In the genomic region with DNA sequence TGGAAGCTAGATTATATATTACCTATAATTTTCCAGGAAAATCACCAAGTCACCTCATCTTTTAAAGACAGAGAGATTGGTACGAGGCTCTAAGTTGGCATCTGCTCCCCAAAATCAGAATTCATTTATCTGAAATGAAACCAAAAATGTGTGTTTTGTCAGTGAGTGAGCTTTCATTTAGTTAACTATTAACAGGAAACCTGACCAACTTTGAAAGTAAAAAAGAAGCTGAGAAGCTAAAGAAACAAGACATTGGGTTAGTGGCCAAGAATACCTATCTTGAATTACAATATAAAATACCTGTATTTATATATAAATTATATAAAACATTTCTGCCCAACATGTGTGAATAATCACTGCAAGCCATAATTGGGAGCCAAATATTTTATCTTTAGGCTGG, we compare ENCODE assay signal across 18 cellular contexts. TPM values are rescaled to one million over a fixed set of nuclear protein-coding genes. Genes with fewer than 3 reads are reported as not detected.
DNase-seq lines count a peak whose midpoint lies in the region; ATAC-seq and TF ChIP-seq lines count a peak whose summit lies in the region.
"Had no signal": no experiment of that assay in that cellular context is flagged by ENCODE, and none has a peak within 500 bp of the region (broad histone marks: within the 10 kb centered on the region; RNA-seq: fewer than 3 reads in every experiment).

No MANE protein-coding gene starts in this region.

- peaks cover 34% of the 10 kb centered on the region for H3K36me3 ChIP-seq in DND-41 (ENCODE audit: insufficient read depth, low read length)
- H3K36me3 ChIP-seq in naive thymus-derived CD4-positive, alpha-beta T cell (ENCODE audit: control insufficient read depth in 2 of 3, insufficient read depth in 3 of 3, low read length in 3 of 3), result peaks cover 0 to 36% (median 0%) of the 10 kb centered on the region in 3 experiments
- H3K36me3 ChIP-seq: BE2C had no signal

- intact Hi-C loops in activated CD4-positive, alpha-beta T cell treated with anti-CD3 and anti-CD28 coated beads, Interleukin-2, amount 10 ng/mL, durations not matched to agents 24 days and 14 days (cut with micrococcal nuclease), result no loop called here
- intact Hi-C loops in activated CD4-positive, alpha-beta T cell treated with anti-CD3 and anti-CD28 coated beads for 36 hours (cut with DNase I, micrococcal nuclease), result loop anchor here in 1 of 2 experiments (5.0 kb wide), 1 partner anchor 1994 kb away; the partner anchor contains the start of gene VAPA
- intact Hi-C loops in naive thymus-derived CD4-positive, alpha-beta T cell (cut with micrococcal nuclease), result loop anchor here in 1 of 2 donors (5.0 to 10.0 kb wide), 3 partner anchors 469 to 1994 kb away; partner anchors contain the start of genes AFG3L2, PTPN2 and VAPA

- H4K20me1 ChIP-seq in DND-41 (ENCODE audit: insufficient read depth, low read length), result peaks cover 8% of the 10 kb centered on the region; the same call in 1 of the 2 replicates

- no peak overlapping the region for H3K27ac Mint-ChIP-seq in activated CD4-positive, alpha-beta T cell treated with anti-CD3 and anti-CD28 coated beads, Interleukin-2, amount 10 ng/mL, durations not matched to agents 24 days and 14 days
- H3K27ac Mint-ChIP-seq in activated CD4-positive, alpha-beta T cell treated with anti-CD3 and anti-CD28 coated beads for 36 hours, result no peak overlapping the region
- peak overlapping the region; percentile 20 for H3K27ac Mint-ChIP-seq in activated naive CD8-positive, alpha-beta T cell treated with anti-CD3 and anti-CD28 coated beads for 36 hours
- H3K27ac Mint-ChIP-seq in naive thymus-derived CD4-positive, alpha-beta T cell, result peak overlapping the region in 8 of 9 donors; percentile 32 to 60 (median 52)
- H3K27ac Mint-ChIP-seq: HFFc6 had no signal

- DNase-seq in activated CD4-positive, alpha-beta T cell treated with anti-CD3 and anti-CD28 coated beads, Interleukin-2, amount 10 ng/mL, durations not matched to agents 24 days and 14 days, result no peak
- no peak for DNase-seq in activated CD4-positive, alpha-beta T cell treated with anti-CD3 and anti-CD28 coated beads for 36 hours
- DNase-seq in DND-41 (no peak), NCI-H2227 treated with DMSO at 0.1 percent for 48 hours (lab: John Stamatoyannopoulos, UW) (no peak)
- DNase-seq in activated naive CD8-positive, alpha-beta T cell treated with anti-CD3 and anti-CD28 coated beads for 36 hours, result no peak
- no peak for DNase-seq in naive thymus-derived CD4-positive, alpha-beta T cell
- DNase-seq: activated gamma-delta T cell, BE2C, cerebellar nuclear complex, HFFc6, left cardiac atrium, NCI-H524, occipital lobe, upper lobe of right lung had no signal

- no peaks in the 10 kb centered on the region for H3K9me3 ChIP-seq in DND-41 (ENCODE audit: insufficient read depth, low read length, severe bottlenecking)
- no peaks in the 10 kb centered on the region for H3K9me3 ChIP-seq in naive thymus-derived CD4-positive, alpha-beta T cell (ENCODE audit: control insufficient read depth in 2 of 3, low read length in 3 of 3)
- H3K9me3 ChIP-seq: BE2C, right atrium auricular region, upper lobe of right lung had no signal

- H3K4me3 Mint-ChIP-seq in activated CD4-positive, alpha-beta T cell treated with anti-CD3 and anti-CD28 coated beads, Interleukin-2, amount 10 ng/mL, durations not matched to agents 24 days and 14 days, result peak overlapping the region; percentile 37
- H3K4me3 Mint-ChIP-seq in activated CD4-positive, alpha-beta T cell treated with anti-CD3 and anti-CD28 coated beads for 36 hours, result no peak overlapping the region
- no peak overlapping the region for H3K4me3 Mint-ChIP-seq in activated naive CD8-positive, alpha-beta T cell treated with anti-CD3 and anti-CD28 coated beads for 36 hours
- H3K4me3 Mint-ChIP-seq in naive thymus-derived CD4-positive, alpha-beta T cell, result peak overlapping the region in 7 of 10 donors; percentile 29 to 78 (median 45)
- H3K4me3 Mint-ChIP-seq: HFFc6 had no signal

- no peak overlapping the region for H3K4me3 ChIP-seq in DND-41 (ENCODE audit: low read depth in 1 of 2, low read length in 2 of 2)
- H3K4me3 ChIP-seq in naive thymus-derived CD4-positive, alpha-beta T cell (ENCODE audit: low read length), result no peak overlapping the region
- H3K4me3 ChIP-seq: right atrium auricular region, SK-N-MC, upper lobe of right lung had no signal

- H3K4me2 ChIP-seq in DND-41 (ENCODE audit: insufficient read depth, low read length), result peak overlapping the region; percentile 21; the same call in 1 of the 2 replicates

- H3K27me3 ChIP-seq in DND-41 (ENCODE audit: insufficient read depth, low read length, poor library complexity), result no peaks in the 10 kb centered on the region
- no peaks in the 10 kb centered on the region for H3K27me3 ChIP-seq in naive thymus-derived CD4-positive, alpha-beta T cell (ENCODE audit: control insufficient read depth in 2 of 2, insufficient read depth in 2 of 2, low read length in 2 of 2)
- H3K27me3 ChIP-seq: BE2C, right atrium auricular region, upper lobe of right lung had no signal

- CTCF ChIA-PET in activated CD4-positive, alpha-beta T cell treated with anti-CD3 and anti-CD28 coated beads for 36 hours (lab: Charles Lee), result interaction anchor here (0.6 to 1.4 kb wide), 3 partner anchors 69 to 132 kb away, joined by 3 to 5 read pairs (median 3); no protein-coding TSS in a partner anchor
- CTCF ChIA-PET in naive thymus-derived CD4-positive, alpha-beta T cell (lab: Charles Lee), result no interaction called here

- H3K79me2 ChIP-seq in DND-41 (ENCODE audit: insufficient read depth, low read length), result peaks cover 19% of the 10 kb centered on the region

- no peak overlapping the region for H2AFZ ChIP-seq in DND-41 (ENCODE audit: low read depth, low read length)

- no peaks in the 10 kb centered on the region for H3K9me3 Mint-ChIP-seq in activated CD4-positive, alpha-beta T cell treated with anti-CD3 and anti-CD28 coated beads, Interleukin-2, amount 10 ng/mL, durations not matched to agents 24 days and 14 days
- H3K9me3 Mint-ChIP-seq in activated CD4-positive, alpha-beta T cell treated with anti-CD3 and anti-CD28 coated beads for 36 hours (ENCODE audit: low read depth), result no peaks in the 10 kb centered on the region
- H3K9me3 Mint-ChIP-seq in activated naive CD8-positive, alpha-beta T cell treated with anti-CD3 and anti-CD28 coated beads for 36 hours, result no peaks in the 10 kb centered on the region
- no peaks in the 10 kb centered on the region for H3K9me3 Mint-ChIP-seq in naive thymus-derived CD4-positive, alpha-beta T cell
- H3K9me3 Mint-ChIP-seq: HFFc6 had no signal

- H3K4me1 Mint-ChIP-seq in activated CD4-positive, alpha-beta T cell treated with anti-CD3 and anti-CD28 coated beads, Interleukin-2, amount 10 ng/mL, durations not matched to agents 24 days and 14 days, result peaks cover 19% of the 10 kb centered on the region
- peaks cover 18% of the 10 kb centered on the region for H3K4me1 Mint-ChIP-seq in activated CD4-positive, alpha-beta T cell treated with anti-CD3 and anti-CD28 coated beads for 36 hours
- H3K4me1 Mint-ChIP-seq in activated naive CD8-positive, alpha-beta T cell treated with anti-CD3 and anti-CD28 coated beads for 36 hours, result peaks cover 22% of the 10 kb centered on the region
- peaks cover 10 to 37% (median 34%) of the 10 kb centered on the region in 7 donors for H3K4me1 Mint-ChIP-seq in naive thymus-derived CD4-positive, alpha-beta T cell

- peaks cover 20% of the 10 kb centered on the region for H3K4me1 ChIP-seq in DND-41 (ENCODE audit: insufficient read depth, low read length)
- H3K4me1 ChIP-seq in naive thymus-derived CD4-positive, alpha-beta T cell (ENCODE audit: control insufficient read depth in 2 of 2, insufficient read depth in 2 of 2, low read length in 2 of 2), result peaks cover 8 to 9% of the 10 kb centered on the region in 2 donors
- H3K4me1 ChIP-seq: BE2C had no signal

- ATAC-seq in activated CD4-positive, alpha-beta T cell treated with anti-CD3 and anti-CD28 coated beads for 36 hours, result no peak
- ATAC-seq in DND-41 (ENCODE audit: insufficient read depth, low read depth) (no peak), HG03045 (IDR thresholded peaks at IDR 0.05; ENCODE audit: unreplicated experiment) (no peak), HG03520 (IDR thresholded peaks at IDR 0.05; ENCODE audit: unreplicated experiment) (no peak)
- no peak for ATAC-seq in naive thymus-derived CD4-positive, alpha-beta T cell
- ATAC-seq: left cardiac atrium, upper lobe of right lung had no signal

- TF ChIP-seq CTCF in DND-41 (IDR thresholded peaks at IDR 0.05; ENCODE audit: borderline replicate concordance, extremely low read depth, low read length, poor library complexity, severe bottlenecking), result no peak

- no peaks in the 10 kb centered on the region for H3K27me3 Mint-ChIP-seq in activated CD4-positive, alpha-beta T cell treated with anti-CD3 and anti-CD28 coated beads, Interleukin-2, amount 10 ng/mL, durations not matched to agents 24 days and 14 days
- no peaks in the 10 kb centered on the region for H3K27me3 Mint-ChIP-seq in activated CD4-positive, alpha-beta T cell treated with anti-CD3 and anti-CD28 coated beads for 36 hours
- H3K27me3 Mint-ChIP-seq in activated naive CD8-positive, alpha-beta T cell treated with anti-CD3 and anti-CD28 coated beads for 36 hours, result no peaks in the 10 kb centered on the region
- no peaks in the 10 kb centered on the region for H3K27me3 Mint-ChIP-seq in naive thymus-derived CD4-positive, alpha-beta T cell

- H3K36me3 Mint-ChIP-seq in activated CD4-positive, alpha-beta T cell treated with anti-CD3 and anti-CD28 coated beads, Interleukin-2, amount 10 ng/mL, durations not matched to agents 24 days and 14 days (ENCODE audit: low read depth), result peaks cover 17% of the 10 kb centered on the region
- peaks cover 24% of the 10 kb centered on the region for H3K36me3 Mint-ChIP-seq in activated CD4-positive, alpha-beta T cell treated with anti-CD3 and anti-CD28 coated beads for 36 hours (ENCODE audit: low read depth)
- H3K36me3 Mint-ChIP-seq in activated naive CD8-positive, alpha-beta T cell treated with anti-CD3 and anti-CD28 coated beads for 36 hours, result peaks cover 15% of the 10 kb centered on the region
- H3K36me3 Mint-ChIP-seq in naive thymus-derived CD4-positive, alpha-beta T cell, result peaks cover 4 to 18% (median 11%) of the 10 kb centered on the region in 5 donors

- H3K9ac ChIP-seq in DND-41 (ENCODE audit: low read depth, low read length), result no peak overlapping the region

- no peak overlapping the region for H3K27ac ChIP-seq in DND-41 (ENCODE audit: low read length)
- no peak overlapping the region for H3K27ac ChIP-seq in naive thymus-derived CD4-positive, alpha-beta T cell (ENCODE audit: low read depth, low read length)
- H3K27ac ChIP-seq: right atrium auricular region, SK-N-MC, upper lobe of right lung had no signal

- POLR2A ChIA-PET in activated CD4-positive, alpha-beta T cell treated with anti-CD3 and anti-CD28 coated beads for 36 hours (lab: Charles Lee), result no interaction called here
- POLR2A ChIA-PET in naive thymus-derived CD4-positive, alpha-beta T cell (lab: Charles Lee), result interaction anchor here (0.7 to 4.1 kb wide), 3 partner anchors 9 to 471 kb away, joined by 3 to 36 read pairs (median 4); partner anchors contain the start of genes AFG3L2 and CHMP1B

RNA-seq across cellular contexts. Expression of gene MPPE1, which starts 1.9 kb away (rescaled TPM):
- 39.2 and 45.8 TPM in 2 replicates for total RNA-seq in activated CD4-positive, alpha-beta T cell treated with anti-CD3 and anti-CD28 coated beads, Interleukin-2, amount 10 ng/mL, durations not matched to agents 24 days and 14 days
- total RNA-seq in activated CD4-positive, alpha-beta T cell treated with anti-CD3 and anti-CD28 coated beads for 36 hours, result 10 to 100 TPM; 22.4 to 29.6 TPM
- total RNA-seq in activated naive CD8-positive, alpha-beta T cell treated with anti-CD3 and anti-CD28 coated beads for 36 hours, result 10 to 100 TPM; 25.3 to 27.1 TPM
- total RNA-seq in naive thymus-derived CD4-positive, alpha-beta T cell, result 10 to 100 TPM; 61.9 to 88.0 (median 86.2) TPM
- polyA plus RNA-seq in naive thymus-derived CD4-positive, alpha-beta T cell, result 10 to 100 TPM; 45.6 to 47.7 TPM

RNA-seq across cellular contexts. Expression of gene CHMP1B, which starts 55.0 kb away (rescaled TPM):
- total RNA-seq in activated CD4-positive, alpha-beta T cell treated with anti-CD3 and anti-CD28 coated beads, Interleukin-2, amount 10 ng/mL, durations not matched to agents 24 days and 14 days, result 22.7 and 24.4 TPM in 2 replicates
- 10 to 100 TPM; 20.4 to 20.9 TPM for total RNA-seq in activated CD4-positive, alpha-beta T cell treated with anti-CD3 and anti-CD28 coated beads for 36 hours
- total RNA-seq in activated naive CD8-positive, alpha-beta T cell treated with anti-CD3 and anti-CD28 coated beads for 36 hours, result 10 to 100 TPM; 22.8 to 23.0 TPM
- total RNA-seq in naive thymus-derived CD4-positive, alpha-beta T cell, result 100 to 1,000 TPM in 1 of 5 experiments, 10 to 100 TPM in 4; 27.2 to 115 (median 56.1) TPM
- 10 to 100 TPM; 52.1 to 54.2 TPM for polyA plus RNA-seq in naive thymus-derived CD4-positive, alpha-beta T cell

Comparison
In these comparisons a context has a peak if more than half of its experiments do, and no peak if none do; other contexts are left out.
1. H3K4me3 Mint-ChIP-seq: peak in activated CD4-positive, alpha-beta T cell treated with anti-CD3 and anti-CD28 coated beads, Interleukin-2, amount 10 ng/mL, durations not matched to agents 24 days and 14 days (single experiment) and naive thymus-derived CD4-positive, alpha-beta T cell (7 of 10); none in activated CD4-positive, alpha-beta T cell treated with anti-CD3 and anti-CD28 coated beads for 36 hours (single experiment) and activated naive CD8-positive, alpha-beta T cell treated with anti-CD3 and anti-CD28 coated beads for 36 hours (single experiment).
2. H3K27ac Mint-ChIP-seq: peak in activated naive CD8-positive, alpha-beta T cell treated with anti-CD3 and anti-CD28 coated beads for 36 hours (single experiment) and naive thymus-derived CD4-positive, alpha-beta T cell (8 of 9); none in activated CD4-positive, alpha-beta T cell treated with anti-CD3 and anti-CD28 coated beads, Interleukin-2, amount 10 ng/mL, durations not matched to agents 24 days and 14 days (single experiment) and activated CD4-positive, alpha-beta T cell treated with anti-CD3 and anti-CD28 coated beads for 36 hours (single experiment).